2 cellular contexts compared by ENCODE assay signal in genomic region chr7:64625114-64626082, GRCh38.
TF ChIP-seq lines count a peak whose summit lies in the region.

No MANE protein-coding gene starts in this region.

TF ChIP-seq in HCT116, 20 proteins besides CTCF, POLR2A, EP300 and RAD21 (continued from another document):
- TF ChIP-seq REST (IDR thresholded peaks at IDR 0.05; ENCODE audit: low read depth), result no peak
- TF ChIP-seq ELF1 (IDR thresholded peaks at IDR 0.05; ENCODE audit: borderline replicate concordance, low read depth), result no peak
- TF ChIP-seq FOSL1 (IDR thresholded peaks at IDR 0.05; ENCODE audit: low read depth), result no peak
- TF ChIP-seq ATF3 (IDR thresholded peaks at IDR 0.05), result no peak
- no peak for TF ChIP-seq EZH2phosphoT487 (IDR thresholded peaks at IDR 0.05; ENCODE audit: borderline replicate concordance)
- TF ChIP-seq ZBTB33 (IDR thresholded peaks at IDR 0.05; ENCODE audit: extremely low read depth, insufficient replicate concordance, low read length), result no peak
- TF ChIP-seq JUND (IDR thresholded peaks at IDR 0.05), result no peak
- no peak for TF ChIP-seq CBX3 (IDR thresholded peaks at IDR 0.05; ENCODE audit: low read depth)
- TF ChIP-seq SIN3A (IDR thresholded peaks at IDR 0.05; ENCODE audit: low read depth), result no peak

TF ChIP-seq in liver, 16 proteins besides CTCF, POLR2A, EP300 and RAD21 (continued from another document):
- TF ChIP-seq REST (IDR thresholded peaks at IDR 0.05), result no peak
